Comparison of ENCODE assay signal across 14 cellular contexts in genomic region chr1:83959824-83960441, GRCh38. TPM values are rescaled to one million over a fixed set of nuclear protein-coding genes. Genes with fewer than 3 reads are reported as not detected.
DNase-seq lines count a peak whose midpoint lies in the region; TF ChIP-seq lines count a peak whose summit lies in the region.
"Had no signal": no experiment of that assay in that cellular context is flagged by ENCODE, and none has a peak within 500 bp of the region (broad histone marks: within the 10 kb centered on the region; RNA-seq: fewer than 3 reads in every experiment).

No MANE protein-coding gene starts in this region.

- no peaks in the 10 kb centered on the region for H3K27me3 ChIP-seq in WERI-Rb-1 (ENCODE audit: insufficient read depth, low read depth, severe bottlenecking)
- no peaks in the 10 kb centered on the region for H3K27me3 ChIP-seq in tibial artery
- H3K27me3 ChIP-seq in left ventricle myocardium inferior (ENCODE audit: low read depth), result no peaks in the 10 kb centered on the region

- no peaks in the 10 kb centered on the region for H3K9me3 ChIP-seq in WERI-Rb-1 (ENCODE audit: severe bottlenecking)
- no peaks in the 10 kb centered on the region for H3K9me3 ChIP-seq in tibial artery
- H3K9me3 ChIP-seq in left ventricle myocardium inferior (replicated peaks), result no peaks in the 10 kb centered on the region
- H3K9me3 ChIP-seq: A549, prostate gland had no signal

- intact Hi-C loops in tibial artery (cut with DNase I; ENCODE audit: low total_unique reads) (no loop called here), left ventricle myocardium inferior (cut with micrococcal nuclease) (no loop called here)

- H3K36me3 ChIP-seq in WERI-Rb-1 (peaks cover 5% of the 10 kb centered on the region), tibial artery (no peaks in the 10 kb centered on the region), left ventricle myocardium inferior (no peaks in the 10 kb centered on the region)
- H3K36me3 ChIP-seq: prostate gland had no signal

- no peak for TF ChIP-seq CTCF in WERI-Rb-1 (IDR thresholded peaks at IDR 0.05; ENCODE audit: low read depth, low read length)
- no peak for TF ChIP-seq CTCF in fibroblast of mammary gland (conservative IDR thresholded peaks at IDR 0.05; ENCODE audit: control insufficient read depth, insufficient read depth, low read depth, low read length)
- TF ChIP-seq CTCF in tibial artery (IDR thresholded peaks at IDR 0.05), result no peak
- TF ChIP-seq CTCF in left ventricle myocardium inferior (IDR thresholded peaks at IDR 0.05; ENCODE audit: borderline replicate concordance), result no peak

- H3K4me1 ChIP-seq in tibial artery (peaks cover 0 to 72% (median 31%) of the 10 kb centered on the region in 4 donors), left ventricle myocardium inferior (peaks cover 22% of the 10 kb centered on the region)
- H3K4me1 ChIP-seq: A549, prostate gland had no signal

- DNase-seq in NCI-H82 treated with DMSO at 0.1 percent for 48 hours (lab: John Stamatoyannopoulos, UW; ENCODE audit: unreplicated experiment) (peak; percentile 5), NCI-H82 (lab: John Stamatoyannopoulos, UW) (no peak), WERI-Rb-1 (no peak), fibroblast of mammary gland (ENCODE audit: low read depth) (peak; percentile 80), tibial artery (no peak), middle frontal gyrus (ENCODE audit: extremely low spot score, low spot score) (no peak), left ventricle myocardium inferior (no peak), DMS 273 (lab: John Stamatoyannopoulos, UW; ENCODE audit: unreplicated experiment) (no peak)
- DNase-seq: activated CD4-positive, alpha-beta T cell treated with anti-CD3 and anti-CD28 coated beads for 48 hours; activated naive CD4-positive, alpha-beta T cell treated with anti-CD3 and anti-CD28 coated beads, Interleukin-2, amount 10 ng/mL, durations not matched to agents 7 days and 5 days; COR-L47; NCI-H1092 had no signal

- H3K27ac ChIP-seq in WERI-Rb-1 (0 out of 2 replicates have a peak overlapping the region, but pooled peaks have one; percentile 26), tibial artery (peak overlapping the region; percentile 74 to 79), left ventricle myocardium inferior (replicated peaks) (no peak overlapping the region)
- H3K27ac ChIP-seq: A549, prostate gland had no signal

- no peak overlapping the region for H3K4me3 ChIP-seq in WERI-Rb-1 (ENCODE audit: low read depth, low read length)
- H3K4me3 ChIP-seq in fibroblast of mammary gland (ENCODE audit: control insufficient read depth, low read depth, low read length), result no peak overlapping the region
- H3K4me3 ChIP-seq in tibial artery, result no peak overlapping the region
- no peak overlapping the region for H3K4me3 ChIP-seq in left ventricle myocardium inferior
- H3K4me3 ChIP-seq: A549, prostate gland had no signal

RNA-seq across cellular contexts. Expression of gene TTLL7, which starts 39.0 kb away (rescaled TPM):
- 7.8 TPM for total RNA-seq in left ventricle myocardium inferior

Comparison
In these comparisons a context has a peak if more than half of its experiments do, and no peak if none do; other contexts are left out.
1. DNase-seq: peak in NCI-H82 treated with DMSO at 0.1 percent for 48 hours (single experiment) and fibroblast of mammary gland (single experiment); none in NCI-H82 (single experiment), WERI-Rb-1 (single experiment), tibial artery (0 of 2), middle frontal gyrus (single experiment), left ventricle myocardium inferior (single experiment) and DMS 273 (single experiment).